ENCODE assay signal across 15 cellular contexts in genomic region chr12:50231346-50231745, GRCh38. TPM values are rescaled to one million over a fixed set of nuclear protein-coding genes. Genes with fewer than 3 reads are reported as not detected.
DNase-seq lines count a peak whose midpoint lies in the region; ATAC-seq and TF ChIP-seq lines count a peak whose summit lies in the region.
"Had no signal": no experiment of that assay in that cellular context is flagged by ENCODE, and none has a peak within 500 bp of the region (broad histone marks: within the 10 kb centered on the region; RNA-seq: fewer than 3 reads in every experiment).

No MANE protein-coding gene starts in this region.

- H3K56ac ChIP-seq in mesendoderm (ENCODE audit: low read length): no peak overlapping the region

- H4K5ac ChIP-seq in mesendoderm (ENCODE audit: low read length): no peak overlapping the region

- H3K4me3 ChIP-seq in Panc1 (ENCODE audit: low read depth in 2 of 2, low read length in 2 of 2) (no peak overlapping the region), mesendoderm (ENCODE audit: low read length) (no peak overlapping the region)
- H3K4me3 ChIP-seq: BLaER1, GM12878, GM23248 had no signal

- H4K8ac ChIP-seq in mesendoderm (ENCODE audit: low read depth, low read length): no peak overlapping the region

- no peaks in the 10 kb centered on the region for H3K9me3 ChIP-seq in Panc1 (ENCODE audit: control insufficient read depth, insufficient read depth, low read depth, low read length)
- H3K9me3 ChIP-seq: BLaER1 had no signal

- no peak for TF ChIP-seq CTCF in Panc1 (IDR thresholded peaks at IDR 0.05)

- CTCF ChIA-PET in Panc1 (lab: Charles Lee): no interaction called here

- H2AK5ac ChIP-seq in mesendoderm (ENCODE audit: low read length): no peak overlapping the region

- no peak overlapping the region for H2BK15ac ChIP-seq in mesendoderm (replicated peaks; ENCODE audit: low read depth)

- no peak overlapping the region for H3K4ac ChIP-seq in mesendoderm (ENCODE audit: low read depth, low read length)

- POLR2A ChIA-PET in Panc1 (lab: Charles Lee): interaction anchor here (0.6 kb wide), 1 partner anchor 121 kb away, joined by 7 read pairs; no protein-coding TSS in a partner anchor

- BruUV-seq in Panc1 (replicated peaks; lab: Mats Ljungman, UMichigan): no TSS peak

- H3K27me3 ChIP-seq in Panc1 (ENCODE audit: control insufficient read depth, insufficient read depth, low read length): no peaks in the 10 kb centered on the region
- H3K27me3 ChIP-seq in mesendoderm (ENCODE audit: insufficient read depth, low read length, poor library complexity): no peaks in the 10 kb centered on the region
- H3K27me3 ChIP-seq: BLaER1 had no signal

- peaks cover 7% of the 10 kb centered on the region; the same call in 1 of the 2 replicates for H3K4me1 ChIP-seq in Panc1 (ENCODE audit: control insufficient read depth, insufficient read depth, low read length)
- no peaks in the 10 kb centered on the region for H3K4me1 ChIP-seq in mesendoderm (ENCODE audit: control insufficient read depth, low read depth, low read length)
- H3K4me1 ChIP-seq: BLaER1 had no signal

- intact Hi-C loops in Panc1 (cut with micrococcal nuclease; ENCODE audit: unreplicated experiment): no loop called here

- no peak for ATAC-seq in Panc1
- no peak for ATAC-seq in HG03442 (IDR thresholded peaks at IDR 0.05; ENCODE audit: unreplicated experiment)
- ATAC-seq: HCT116 had no signal

- H3K79me1 ChIP-seq in mesendoderm (ENCODE audit: low read length): no peaks in the 10 kb centered on the region

- no peak overlapping the region for H3K23ac ChIP-seq in mesendoderm (ENCODE audit: low read length)

- in situ Hi-C loops in G401 (cut with HindIII; ENCODE audit: low sequenced_read_pairs): no loop called here
- in situ Hi-C loops in Panc1 (cut with HindIII; ENCODE audit: low pct_unique_long_range_greater_than_20kb, low sequenced_read_pairs): no loop called here

- H3K18ac ChIP-seq in mesendoderm (ENCODE audit: low read length): peak overlapping the region; percentile 41

- H3K36me3 ChIP-seq in Panc1 (ENCODE audit: control insufficient read depth, insufficient read depth, low read length) (no peaks in the 10 kb centered on the region), mesendoderm (ENCODE audit: control insufficient read depth, insufficient read depth, low read length) (no peaks in the 10 kb centered on the region)
- H3K36me3 ChIP-seq: BLaER1 had no signal

- H3K27ac ChIP-seq in Panc1 (ENCODE audit: low read length): peak overlapping the region; percentile 31; the same call in 1 of the 2 replicates
- H3K27ac ChIP-seq in mesendoderm (ENCODE audit: low read depth, low read length): no peak overlapping the region
- H3K27ac ChIP-seq: BLaER1, GM23248 had no signal

- no peaks in the 10 kb centered on the region for H3K79me2 ChIP-seq in mesendoderm (ENCODE audit: control insufficient read depth, insufficient read depth, low read length)

- DNase-seq in G401 (ENCODE audit: low spot score) (peak; percentile 76), Panc1 (ENCODE audit: low read depth, low spot score) (no peak), mesendoderm (no peak), GDM1 (lab: John Stamatoyannopoulos, UW) (no peak), HCEC 1CT (no peak)
- DNase-seq: ACHN; CD4-positive, alpha-beta memory T cell; DMS153; DMS79; GM23248; KG1 had no signal

- no peak overlapping the region for H2BK5ac ChIP-seq in mesendoderm (ENCODE audit: low read length)

- no peak overlapping the region for H3K4me2 ChIP-seq in mesendoderm (ENCODE audit: low read length)
- H3K4me2 ChIP-seq: BLaER1 had no signal

- no peak overlapping the region for H2BK120ac ChIP-seq in mesendoderm (ENCODE audit: low read depth, low read length)

- H3K9ac ChIP-seq in mesendoderm (ENCODE audit: low read length): no peak overlapping the region
- H3K9ac ChIP-seq: BLaER1, GM23248 had no signal

RNA-seq across cellular contexts. Expression of gene LIMA1, which starts 52.0 kb away (rescaled TPM):
- total RNA-seq in G401 (2014; rRNA removed; shearing (Covaris generic)): 14.5 and 33.7 TPM in 2 replicates
- total RNA-seq in Panc1 (2021; ENCODE audit: unreplicated experiment): 155 TPM
- polyA plus RNA-seq in Panc1 (2012; ENCODE audit: insufficient read length): 69.9 TPM
- polyA plus RNA-seq in mesendoderm (2013, experiment 1 of 2): 94.9 TPM
- polyA plus RNA-seq in mesendoderm (2013, experiment 2 of 2): 93.3 TPM
